In the genomic region with DNA sequence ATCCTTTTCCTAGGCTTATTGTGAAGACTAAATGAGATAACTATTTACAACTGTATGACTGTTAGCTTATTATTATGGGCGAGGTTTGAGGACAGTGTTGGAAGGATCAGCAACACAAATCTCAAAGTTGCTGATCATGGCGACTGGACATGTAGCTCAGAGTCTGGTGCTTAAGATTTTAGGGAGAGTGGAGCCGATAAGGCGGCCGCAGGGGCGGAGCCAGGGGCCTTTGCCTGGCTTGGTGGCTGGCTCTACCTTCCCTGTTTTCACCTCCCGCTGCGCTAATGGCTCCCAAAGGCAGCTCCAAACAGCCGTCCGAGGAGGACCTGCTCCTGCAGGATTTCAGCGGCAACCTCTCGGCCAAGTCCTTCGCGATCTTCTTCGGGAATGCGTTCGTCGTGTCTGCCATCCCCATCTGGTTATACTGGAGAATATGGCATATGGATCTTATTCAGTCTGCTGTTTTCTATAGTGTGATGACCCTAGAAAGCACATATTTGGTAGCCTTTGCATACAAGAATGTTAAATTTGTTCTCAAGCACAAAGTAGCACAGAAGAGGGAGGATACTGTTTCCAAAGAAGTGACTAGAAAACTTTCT, we compare ENCODE assay signal across 1 cellular context.
TF ChIP-seq lines count a peak whose summit lies in the region.

No MANE protein-coding gene starts in this region.

TF ChIP-seq in WTC11, 78 proteins besides CTCF, POLR2A, EP300 and RAD21:
- TF ChIP-seq AFF4 (CRISPR knock-in tag; IDR thresholded peaks at IDR 0.05; ENCODE audit: borderline replicate concordance) (no peak), ZNF121 (CRISPR knock-in tag; IDR thresholded peaks at IDR 0.05) (no peak), ATF6 (CRISPR knock-in tag; IDR thresholded peaks at IDR 0.05) (no peak), MYBL2 (CRISPR knock-in tag; IDR thresholded peaks at IDR 0.05) (no peak), ESRRA (CRISPR knock-in tag; IDR thresholded peaks at IDR 0.05; ENCODE audit: borderline replicate concordance) (no peak), SOX15 (CRISPR knock-in tag; IDR thresholded peaks at IDR 0.05) (no peak), E2F5 (CRISPR knock-in tag; IDR thresholded peaks at IDR 0.05) (no peak), ETV6 (CRISPR knock-in tag; IDR thresholded peaks at IDR 0.05) (no peak), TCF7 (CRISPR knock-in tag; IDR thresholded peaks at IDR 0.05; ENCODE audit: low read depth) (no peak), SMAD4 (CRISPR knock-in tag; IDR thresholded peaks at IDR 0.05) (no peak), USF2 (CRISPR knock-in tag; IDR thresholded peaks at IDR 0.05) (no peak), ZNF317 (CRISPR knock-in tag; IDR thresholded peaks at IDR 0.05; ENCODE audit: borderline replicate concordance, low read depth) (no peak), NR1H2 (CRISPR knock-in tag; IDR thresholded peaks at IDR 0.05) (no peak), RORB (CRISPR knock-in tag; IDR thresholded peaks at IDR 0.05) (no peak)
- TF ChIP-seq, protein P1, sequence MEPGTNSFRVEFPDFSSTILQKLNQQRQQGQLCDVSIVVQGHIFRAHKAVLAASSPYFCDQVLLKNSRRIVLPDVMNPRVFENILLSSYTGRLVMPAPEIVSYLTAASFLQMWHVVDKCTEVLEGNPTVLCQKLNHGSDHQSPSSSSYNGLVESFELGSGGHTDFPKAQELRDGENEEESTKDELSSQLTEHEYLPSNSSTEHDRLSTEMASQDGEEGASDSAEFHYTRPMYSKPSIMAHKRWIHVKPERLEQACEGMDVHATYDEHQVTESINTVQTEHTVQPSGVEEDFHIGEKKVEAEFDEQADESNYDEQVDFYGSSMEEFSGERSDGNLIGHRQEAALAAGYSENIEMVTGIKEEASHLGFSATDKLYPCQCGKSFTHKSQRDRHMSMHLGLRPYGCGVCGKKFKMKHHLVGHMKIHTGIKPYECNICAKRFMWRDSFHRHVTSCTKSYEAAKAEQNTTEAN (CRISPR knock-in tag; IDR thresholded peaks at IDR 0.05), result no peak
